ENCODE assay signal across 27 cellular contexts in the genomic region with DNA sequence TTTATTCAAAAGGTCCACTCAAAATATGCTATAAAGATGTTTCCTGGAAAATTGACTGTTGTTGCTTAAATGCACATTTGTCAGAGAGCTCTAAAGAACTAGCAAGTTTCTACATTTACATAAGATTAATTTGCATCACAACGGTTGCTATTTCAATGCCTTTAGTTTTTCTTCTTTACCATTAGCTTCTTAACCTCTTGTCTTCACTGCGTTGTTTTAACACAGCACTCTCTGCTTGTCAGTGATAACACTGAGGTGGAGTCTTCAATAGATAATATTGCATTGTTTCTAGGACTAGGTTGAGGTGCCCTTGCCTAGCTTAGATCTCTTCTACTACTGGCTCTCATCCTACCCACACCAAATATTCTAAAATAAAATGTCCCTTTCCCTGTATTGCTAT.
"Had no signal": no experiment of that assay in that cellular context is flagged by ENCODE, and none has a peak within 500 bp of the region (broad histone marks: within the 10 kb centered on the region; RNA-seq: fewer than 3 reads in every experiment).

No MANE protein-coding gene starts in this region.

- H3K9me3 Mint-ChIP-seq: stimulated activated naive CD8-positive, alpha-beta T cell treated with anti-CD3 and anti-CD28 coated beads, Interleukin-15, amount 100 ng/mL, for 72 hours had no signal

- H3K27ac Mint-ChIP-seq: nephron; stimulated activated naive CD8-positive, alpha-beta T cell treated with anti-CD3 and anti-CD28 coated beads, Interleukin-15, amount 100 ng/mL, for 72 hours had no signal

- H3K4me1 Mint-ChIP-seq: stimulated activated naive CD8-positive, alpha-beta T cell treated with anti-CD3 and anti-CD28 coated beads, Interleukin-15, amount 100 ng/mL, for 72 hours had no signal

- ATAC-seq: heart right ventricle; left lung; naive thymus-derived CD4-positive, alpha-beta T cell; sciatic nerve; stimulated activated naive CD8-positive, alpha-beta T cell treated with anti-CD3 and anti-CD28 coated beads, Interleukin-15, amount 100 ng/mL, for 72 hours; upper lobe of right lung had no signal

- H3K9me3 ChIP-seq: esophagus squamous epithelium, left lung, prostate gland, right atrium auricular region, suprapubic skin, transverse colon, upper lobe of right lung, uterus had no signal

- H3K27me3 ChIP-seq: esophagus squamous epithelium, heart right ventricle, left lung, right atrium auricular region, suprapubic skin, transverse colon, upper lobe of right lung, uterus had no signal

- DNase-seq: dermis blood vessel endothelial cell; effector memory CD4-positive, alpha-beta T cell; esophagus squamous epithelium; glutamatergic neuron; heart right ventricle; hippocampal formation; kidney; left lung; mesenchymal stem cell; midbrain; naive thymus-derived CD4-positive, alpha-beta T cell; stimulated activated CD4-positive, alpha-beta T cell treated with anti-CD3 and anti-CD28 coated beads, Interleukin-12 subunit alpha, Interleukin-12 subunit beta, amount 100 ng/mL, for 4 hours; stimulated activated CD4-positive, alpha-beta T cell treated with anti-CD3 and anti-CD28 coated beads, Interleukin-1b, Interleukin-23, amount 100 ng/mL, for 48 hours; stimulated activated CD4-positive, alpha-beta T cell treated with anti-CD3 and anti-CD28 coated beads, Interleukin-4, amount 100 ng/mL, for 1 hour; stimulated activated CD8-positive, alpha-beta memory T cell treated with anti-CD3 and anti-CD28 coated beads, Interleukin-4, amount 100 ng/mL, for 48 hours; stimulated activated naive CD4-positive, alpha-beta T cell; stimulated activated naive CD8-positive, alpha-beta T cell treated with anti-CD3 and anti-CD28 coated beads, Interleukin-15, amount 100 ng/mL, for 72 hours; transverse colon; upper lobe of right lung; uterus had no signal

- H3K27ac ChIP-seq: coronary artery, esophagus squamous epithelium, heart right ventricle, left lung, prostate gland, right atrium auricular region, suprapubic skin, transverse colon, upper lobe of right lung, uterus had no signal

- H3K4me1 ChIP-seq: esophagus squamous epithelium, heart right ventricle, left lung, prostate gland, right atrium auricular region, suprapubic skin, transverse colon, upper lobe of right lung, uterus had no signal

- H3K4me3 Mint-ChIP-seq: naive thymus-derived CD4-positive, alpha-beta T cell; nephron; stimulated activated naive CD8-positive, alpha-beta T cell treated with anti-CD3 and anti-CD28 coated beads, Interleukin-15, amount 100 ng/mL, for 72 hours had no signal

- H3K4me2 ChIP-seq: smooth muscle cell had no signal

- H3K27me3 Mint-ChIP-seq: stimulated activated naive CD8-positive, alpha-beta T cell treated with anti-CD3 and anti-CD28 coated beads, Interleukin-15, amount 100 ng/mL, for 72 hours had no signal

- H3K36me3 ChIP-seq: esophagus squamous epithelium, heart right ventricle, left lung, prostate gland, right atrium auricular region, suprapubic skin, transverse colon, upper lobe of right lung, uterus had no signal

- H3K36me3 Mint-ChIP-seq: naive thymus-derived CD4-positive, alpha-beta T cell had no signal

- H3K4me3 ChIP-seq: coronary artery, esophagus squamous epithelium, heart right ventricle, left lung, prostate gland, right atrium auricular region, smooth muscle cell, suprapubic skin, transverse colon, upper lobe of right lung, uterus had no signal
